ENCODE assay signal across 23 cellular contexts in the genomic region with DNA sequence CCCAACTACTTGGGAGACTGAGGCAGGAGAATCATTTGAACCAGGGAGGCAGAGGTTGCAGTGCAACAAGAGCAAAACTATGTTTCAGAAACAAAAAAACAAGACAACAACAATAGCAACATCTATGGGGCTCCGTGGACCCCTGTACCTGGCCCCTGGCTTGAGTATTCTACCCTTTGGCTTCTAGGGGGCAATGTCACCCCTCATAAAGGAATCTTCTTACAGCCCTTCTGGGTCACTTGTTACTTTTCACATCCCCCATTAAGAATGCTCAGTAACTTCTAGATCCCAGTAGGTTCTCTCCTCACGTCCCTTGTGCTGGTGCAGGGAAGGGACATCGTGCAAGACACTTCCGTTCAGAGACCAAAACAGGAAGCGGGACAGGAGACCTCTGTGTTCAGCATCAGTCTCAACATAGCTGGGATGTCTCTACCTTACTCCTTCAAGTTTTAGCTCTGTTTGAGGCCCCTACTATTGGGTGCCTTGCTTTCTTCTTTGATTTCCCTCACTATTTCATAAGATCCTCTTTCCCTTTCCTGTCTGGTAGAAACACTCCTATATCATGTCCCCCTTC.
"Had no signal": no experiment of that assay in that cellular context is flagged by ENCODE, and none has a peak within 500 bp of the region (broad histone marks: within the 10 kb centered on the region; RNA-seq: fewer than 3 reads in every experiment).

No MANE protein-coding gene starts in this region.

- H3K36me3 ChIP-seq: esophagus squamous epithelium, heart left ventricle, spleen, thoracic aorta, vagina had no signal

- H3K4me1 ChIP-seq: esophagus squamous epithelium, heart left ventricle, spleen, vagina had no signal

- DNase-seq: activated B cell treated with CpG ODN at 0.5 μM for 24 hours; activated CD4-positive, alpha-beta T cell treated with anti-CD3 and anti-CD28 coated beads for 36 hours; activated CD4-positive, alpha-beta T cell treated with anti-CD3 and anti-CD28 coated beads, Interleukin-2, amount 50 U/mL, for 48 hours; activated CD8-positive, alpha-beta memory T cell treated with anti-CD3 and anti-CD28 coated beads, Interleukin-2, amount 50 U/mL, for 48 hours; activated effector memory CD4-positive, alpha-beta T cell treated with Interleukin-2 at 50 U/mL for 16 hours; activated naive CD4-positive, alpha-beta T cell treated with anti-CD3 and anti-CD28 coated beads for 36 hours; activated naive CD8-positive, alpha-beta T cell treated with anti-CD3 and anti-CD28 coated beads, Interleukin-2, amount 10 ng/mL, durations not matched to agents 7 days and 5 days; activated T-cell treated with anti-CD3 and anti-CD28 coated beads, Interleukin-2, amount 50 U/mL, for 48 hours; amniotic stem cell; cerebellar nuclear complex; cortex of kidney; endodermal cell; esophagus squamous epithelium; heart left ventricle; islet precursor cell; left cardiac atrium; retina; spleen; stimulated activated CD4-positive, alpha-beta T cell treated with anti-CD3 and anti-CD28 coated beads, Interleukin-4, amount 100 ng/mL, for 1 hour; stimulated activated naive CD4-positive, alpha-beta T cell had no signal

- H3K27me3 ChIP-seq: esophagus squamous epithelium, heart left ventricle, spleen, vagina had no signal

- H3K4me3 ChIP-seq: esophagus squamous epithelium, heart left ventricle, spleen, thoracic aorta, vagina had no signal

- H3K27ac ChIP-seq: esophagus squamous epithelium, heart left ventricle, spleen, thoracic aorta, vagina had no signal

- H3K9me3 ChIP-seq: esophagus squamous epithelium, heart left ventricle, spleen, thoracic aorta, vagina had no signal

- ATAC-seq: activated CD4-positive, alpha-beta T cell treated with anti-CD3 and anti-CD28 coated beads for 36 hours; heart left ventricle; left cardiac atrium; natural killer cell treated with Interleukin-12 subunit alpha and Interleukin-12 subunit beta and Interleukin-15 and Interleukin-18, amount 100 ng/mL, for 72 hours had no signal
